8 cellular contexts compared by ENCODE assay signal in the genomic region with DNA sequence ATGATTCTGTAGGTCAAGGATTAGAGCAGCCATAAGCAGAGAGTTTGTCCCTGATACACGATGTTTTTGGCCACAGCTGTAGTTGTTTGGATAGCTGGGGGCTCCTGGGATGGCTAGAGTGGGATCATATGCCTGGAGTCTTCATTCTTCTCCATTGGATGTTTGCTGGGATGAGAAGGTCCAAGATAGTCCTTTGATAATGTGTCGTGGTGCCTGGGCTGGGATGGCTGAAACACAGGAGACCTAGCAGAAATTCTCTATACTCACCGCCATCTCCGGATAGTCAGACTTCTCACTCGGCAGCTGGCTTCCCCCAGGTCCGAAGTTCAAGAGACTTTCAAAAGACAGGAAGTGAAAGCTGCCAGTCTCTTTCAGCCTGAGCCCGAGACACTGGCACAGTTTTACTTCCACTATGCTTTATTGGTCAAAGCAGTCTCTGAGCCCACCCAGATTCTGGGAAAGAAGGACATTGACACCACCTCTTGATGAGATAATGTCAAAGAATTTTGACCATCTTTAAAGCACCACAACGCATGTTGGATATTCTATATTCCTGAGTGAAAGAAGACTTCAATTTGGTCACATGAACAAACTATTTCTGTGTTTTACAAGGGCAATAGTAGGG. TPM values are rescaled to one million over a fixed set of nuclear protein-coding genes. Genes with fewer than 3 reads are reported as not detected.
DNase-seq lines count a peak whose midpoint lies in the region; ATAC-seq, FAIRE-seq and TF ChIP-seq lines count a peak whose summit lies in the region.

No MANE protein-coding gene starts in this region.

- H3K4me2 ChIP-seq in trophoblast cell (ENCODE audit: low read length) = no peak overlapping the region

- peak; percentile 84 for ATAC-seq in HG03521 (IDR thresholded peaks at IDR 0.05; ENCODE audit: unreplicated experiment)

- H3K4me1 ChIP-seq in trophoblast cell (ENCODE audit: control insufficient read depth in 1 of 2, insufficient read depth in 2 of 2, low read length in 2 of 2) = peaks cover 0 to 3% of the 10 kb centered on the region in 2 experiments

- no peak overlapping the region for H4K91ac ChIP-seq in trophoblast cell (ENCODE audit: low read depth, low read length)

- DNase-seq in GM10266 (ENCODE audit: extremely low spot score) (peak; percentile 25), GM20000 (ENCODE audit: low spot score) (peak; percentile 30), trophoblast cell (peak in 1 of 2 donors; percentile 14), 8988T (no peak), NCI-H2029 treated with DMSO at 0.1 percent for 48 hours (lab: John Stamatoyannopoulos, UW) (no peak), NCI-H2171 (lab: John Stamatoyannopoulos, UW) (no peak)

- H3K18ac ChIP-seq in trophoblast cell (ENCODE audit: low read length) = no peak overlapping the region

- no peak overlapping the region for H4K8ac ChIP-seq in trophoblast cell (ENCODE audit: low read depth, low read length)

- H2AK5ac ChIP-seq in trophoblast cell (ENCODE audit: low read length) = no peak overlapping the region

- H3K36me3 ChIP-seq in trophoblast cell (ENCODE audit: control insufficient read depth in 1 of 2, insufficient read depth in 2 of 2, low read length in 2 of 2) = no peaks in the 10 kb centered on the region

- no peaks in the 10 kb centered on the region for H3K9me3 ChIP-seq in trophoblast cell (ENCODE audit: insufficient read depth, low read depth, low read length)

- no CpG with 5 or more reads among the region's 8 CpGs for WGBS in trophoblast cell (ENCODE audit: extremely low coverage, insufficient coverage, insufficient read length)

- H2BK5ac ChIP-seq in trophoblast cell (ENCODE audit: low read depth, low read length, poor library complexity) = peak overlapping the region; percentile 9

- H3K9ac ChIP-seq in trophoblast cell (ENCODE audit: low read length) = no peak overlapping the region

- no peak overlapping the region for H2AFZ ChIP-seq in trophoblast cell (ENCODE audit: insufficient read depth, low read length, poor library complexity)

- H4K12ac ChIP-seq in trophoblast cell (ENCODE audit: low read depth, low read length) = no peak overlapping the region

- peak; percentile 14 for FAIRE-seq in colon (lab: Jason Lieb, UNC)

- peaks cover under 1% of the 10 kb centered on the region for H3K79me1 ChIP-seq in trophoblast cell (ENCODE audit: low read length)

- no peak for TF ChIP-seq CTCF in GM10266 (IDR thresholded peaks at IDR 0.05; ENCODE audit: control insufficient read depth, insufficient read depth, low read depth, missing control alignments)
- no peak for TF ChIP-seq CTCF in GM20000 (IDR thresholded peaks at IDR 0.05; ENCODE audit: extremely low read depth, missing control alignments)

- H3K14ac ChIP-seq in trophoblast cell (ENCODE audit: low read length) = no peak overlapping the region

- H2BK120ac ChIP-seq in trophoblast cell (ENCODE audit: insufficient read depth, low read length, poor library complexity) = no peak overlapping the region

- H2BK12ac ChIP-seq in trophoblast cell (ENCODE audit: low read length) = no peak overlapping the region

- no peak overlapping the region for H3K23ac ChIP-seq in trophoblast cell (ENCODE audit: low read length)

- H3K4me3 ChIP-seq in trophoblast cell (ENCODE audit: low read depth, low read length) = no peak overlapping the region

- H3K4ac ChIP-seq in trophoblast cell (ENCODE audit: low read depth, low read length) = no peak overlapping the region

- H3K79me2 ChIP-seq in trophoblast cell (ENCODE audit: control insufficient read depth, insufficient read depth, low read length, poor library complexity) = no peaks in the 10 kb centered on the region

- no peak overlapping the region for H3K27ac ChIP-seq in trophoblast cell (ENCODE audit: low read depth, low read length)

- no peaks in the 10 kb centered on the region for H3K27me3 ChIP-seq in trophoblast cell (ENCODE audit: insufficient read depth, low read length)

RNA-seq across cellular contexts. Expression of gene MARCKS, which starts 16.0 kb away (rescaled TPM):
- 152 and 156 TPM in 2 replicates for polyA plus RNA-seq in trophoblast cell (2013)

Comparison
In these comparisons a context has a peak if more than half of its experiments do, and no peak if none do; other contexts are left out.
1. DNase-seq: peak in GM10266 (single experiment) and GM20000 (single experiment); none in 8988T (single experiment), NCI-H2029 treated with DMSO at 0.1 percent for 48 hours (single experiment) and NCI-H2171 (single experiment).